ENCODE assay signal across 20 cellular contexts in the genomic region with DNA sequence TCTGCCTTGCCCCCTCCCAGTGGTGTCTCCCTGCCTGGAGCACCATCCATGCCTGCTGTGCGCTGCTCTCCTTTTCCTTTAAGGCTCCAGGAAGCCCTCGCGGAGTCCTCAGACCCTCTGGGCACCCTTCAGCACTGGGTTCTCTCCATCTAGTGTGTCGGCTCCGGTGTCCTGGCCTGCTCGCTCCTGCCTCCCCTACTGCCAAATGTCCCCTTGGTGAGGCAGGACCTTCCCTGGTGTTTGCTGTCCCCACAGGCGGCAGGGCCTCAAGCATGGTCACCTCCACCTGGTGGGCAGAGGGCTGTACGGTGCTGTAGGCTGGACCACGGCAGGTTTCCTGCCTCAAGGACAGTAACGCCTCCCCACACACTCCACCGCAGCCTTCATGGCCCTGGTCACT.
DNase-seq lines count a peak whose midpoint lies in the region; ATAC-seq and TF ChIP-seq lines count a peak whose summit lies in the region.
"Had no signal": no experiment of that assay in that cellular context is flagged by ENCODE, and none has a peak within 500 bp of the region (broad histone marks: within the 10 kb centered on the region; RNA-seq: fewer than 3 reads in every experiment).

No MANE protein-coding gene starts in this region.

- H3K9me3 Mint-ChIP-seq in activated naive CD4-positive, alpha-beta T cell treated with anti-CD3 and anti-CD28 coated beads, Interleukin-2, amount 10 ng/mL, durations not matched to agents 7 days and 5 days = no peaks in the 10 kb centered on the region
- no peaks in the 10 kb centered on the region for H3K9me3 Mint-ChIP-seq in natural killer cell treated with Interleukin-12 subunit alpha and Interleukin-12 subunit beta and Interleukin-15 and Interleukin-18, amount 100 ng/mL, for 72 hours
- H3K9me3 Mint-ChIP-seq: activated T-cell treated with anti-CD3 and anti-CD28 coated beads, Interleukin-2, amount 50 U/mL, for 72 hours; CD8-positive, alpha-beta T cell had no signal

- H3K4me3 Mint-ChIP-seq in activated naive CD4-positive, alpha-beta T cell treated with anti-CD3 and anti-CD28 coated beads, Interleukin-2, amount 10 ng/mL, durations not matched to agents 7 days and 5 days = no peak overlapping the region
- no peak overlapping the region for H3K4me3 Mint-ChIP-seq in natural killer cell treated with Interleukin-12 subunit alpha and Interleukin-12 subunit beta and Interleukin-15 and Interleukin-18, amount 100 ng/mL, for 72 hours
- H3K4me3 Mint-ChIP-seq: activated T-cell treated with anti-CD3 and anti-CD28 coated beads, Interleukin-2, amount 50 U/mL, for 72 hours; CD8-positive, alpha-beta T cell had no signal

- no peak for TF ChIP-seq POLR2A in stomach (IDR thresholded peaks at IDR 0.05)

- DNase-seq in activated naive CD4-positive, alpha-beta T cell treated with anti-CD3 and anti-CD28 coated beads, Interleukin-2, amount 10 ng/mL, durations not matched to agents 7 days and 5 days = peak; percentile 17
- DNase-seq in activated naive CD4-positive, alpha-beta T cell (lab: John Stamatoyannopoulos, UW) = no peak
- DNase-seq in SK-N-MC (ENCODE audit: low read depth, low spot score) = no peak
- peak; percentile 38 for DNase-seq in natural killer cell treated with Interleukin-12 subunit alpha and Interleukin-12 subunit beta and Interleukin-15 and Interleukin-18, amount 100 ng/mL, for 72 hours (ENCODE audit: low spot score)
- no peak for DNase-seq in stomach
- DNase-seq in HuH-7.5 (ENCODE audit: low spot score) = no peak
- DNase-seq in activated CD8-positive, alpha-beta memory T cell treated with anti-CD3 and anti-CD28 coated beads, Interleukin-2, amount 50 U/mL, for 48 hours = no peak
- no peak for DNase-seq in ascending aorta (ENCODE audit: low spot score in 2 of 2)
- DNase-seq: activated CD4-positive, alpha-beta T cell treated with anti-CD3 and anti-CD28 coated beads, Interleukin-2, amount 50 U/mL, for 48 hours; activated T-cell treated with anti-CD3 and anti-CD28 coated beads, Interleukin-2, amount 50 U/mL, for 72 hours; amniotic stem cell; CD8-positive, alpha-beta T cell; DMS79 treated with DMSO at 0.1 percent for 48 hours; erythroblast; Kasumi-1; left lung; NCI-H1436; stimulated activated CD4-positive, alpha-beta T cell treated with anti-CD3 and anti-CD28 coated beads, Interleukin-4, amount 100 ng/mL, for 24 hours had no signal

- CTCF ChIA-PET in activated naive CD4-positive, alpha-beta T cell treated with anti-CD3 and anti-CD28 coated beads, Interleukin-2, amount 10 ng/mL, durations not matched to agents 7 days and 5 days (lab: Charles Lee) = interaction anchor here (0.8 to 6.2 kb wide), 6 partner anchors 18 to 188 kb away, joined by 3 to 196 read pairs (median 4); no protein-coding TSS in a partner anchor

- peak overlapping the region; percentile 73 for H3K27ac Mint-ChIP-seq in activated naive CD4-positive, alpha-beta T cell treated with anti-CD3 and anti-CD28 coated beads, Interleukin-2, amount 10 ng/mL, durations not matched to agents 7 days and 5 days
- H3K27ac Mint-ChIP-seq in natural killer cell treated with Interleukin-12 subunit alpha and Interleukin-12 subunit beta and Interleukin-15 and Interleukin-18, amount 100 ng/mL, for 72 hours = peak overlapping the region in 1 of 2 donors; percentile 64

- no peaks in the 10 kb centered on the region for H3K27me3 Mint-ChIP-seq in activated naive CD4-positive, alpha-beta T cell treated with anti-CD3 and anti-CD28 coated beads, Interleukin-2, amount 10 ng/mL, durations not matched to agents 7 days and 5 days
- no peaks in the 10 kb centered on the region for H3K27me3 Mint-ChIP-seq in natural killer cell treated with Interleukin-12 subunit alpha and Interleukin-12 subunit beta and Interleukin-15 and Interleukin-18, amount 100 ng/mL, for 72 hours

- no peak for TF ChIP-seq EP300 in stomach (IDR thresholded peaks at IDR 0.05)

- TF ChIP-seq CTCF in stomach (IDR thresholded peaks at IDR 0.05) = no peak
- no peak for TF ChIP-seq CTCF in ascending aorta (IDR thresholded peaks at IDR 0.05)

- intact Hi-C loops in stomach (cut with DNase I; ENCODE audit: low total_unique reads) (loop anchor here (10.0 kb wide), 1 partner anchor 90 kb away; a partner anchor contains a TSS), ascending aorta (cut with DNase I) (loop anchor here (5.0 to 10.0 kb wide), 3 partner anchors 43 to 160 kb away; no protein-coding TSS in a partner anchor)

- no peak overlapping the region for H3K9ac ChIP-seq in SK-N-MC (ENCODE audit: insufficient read length)

- H3K36me3 ChIP-seq in SK-N-MC (ENCODE audit: insufficient read depth, low read length) = peaks cover 64% of the 10 kb centered on the region
- H3K36me3 ChIP-seq in stomach = peaks cover 61 to 95% (median 88%) of the 10 kb centered on the region in 4 donors
- peaks cover 44 to 84% of the 10 kb centered on the region in 2 donors for H3K36me3 ChIP-seq in ascending aorta
- H3K36me3 ChIP-seq: pancreas had no signal

- peaks cover 32% of the 10 kb centered on the region for H3K4me1 Mint-ChIP-seq in activated naive CD4-positive, alpha-beta T cell treated with anti-CD3 and anti-CD28 coated beads, Interleukin-2, amount 10 ng/mL, durations not matched to agents 7 days and 5 days
- H3K4me1 Mint-ChIP-seq in natural killer cell treated with Interleukin-12 subunit alpha and Interleukin-12 subunit beta and Interleukin-15 and Interleukin-18, amount 100 ng/mL, for 72 hours (ENCODE audit: low read depth in 2 of 2) = peaks cover 23 to 32% of the 10 kb centered on the region in 2 donors

- 74 to 87% (median 77%) methylated on average over 11 of the region's 11 CpGs for WGBS in stomach, 5 donors

- no peaks in the 10 kb centered on the region for H3K9me3 ChIP-seq in SK-N-MC (ENCODE audit: low read depth, low read length)
- H3K9me3 ChIP-seq in stomach = no peaks in the 10 kb centered on the region
- H3K9me3 ChIP-seq in ascending aorta = no peaks in the 10 kb centered on the region
- H3K9me3 ChIP-seq: left lung, pancreas had no signal

- H3K36me3 Mint-ChIP-seq in activated naive CD4-positive, alpha-beta T cell treated with anti-CD3 and anti-CD28 coated beads, Interleukin-2, amount 10 ng/mL, durations not matched to agents 7 days and 5 days = peaks cover 66% of the 10 kb centered on the region
- peaks cover 15% of the 10 kb centered on the region for H3K36me3 Mint-ChIP-seq in natural killer cell treated with Interleukin-12 subunit alpha and Interleukin-12 subunit beta and Interleukin-15 and Interleukin-18, amount 100 ng/mL, for 72 hours

- H3K4me3 ChIP-seq in SK-N-MC (no peak overlapping the region), stomach (no peak overlapping the region), ascending aorta (no peak overlapping the region)
- H3K4me3 ChIP-seq: left lung, pancreas, skin epidermis had no signal

- ATAC-seq in natural killer cell treated with Interleukin-12 subunit alpha and Interleukin-12 subunit beta and Interleukin-15 and Interleukin-18, amount 100 ng/mL, for 72 hours = no peak
- ATAC-seq: left lung had no signal

- H3K27ac ChIP-seq in SK-N-MC = peak overlapping the region; percentile 69; the same call in 1 of the 2 replicates
- H3K27ac ChIP-seq in stomach = peak overlapping the region; percentile 59 to 81 (median 72)
- no peak overlapping the region for H3K27ac ChIP-seq in ascending aorta
- H3K27ac ChIP-seq: left lung, pancreas, skin epidermis had no signal

- H3K4me1 ChIP-seq in stomach (peaks cover 44 to 94% (median 58%) of the 10 kb centered on the region in 4 donors), ascending aorta (no peaks in the 10 kb centered on the region)
- H3K4me1 ChIP-seq: left lung, pancreas had no signal

- no peaks in the 10 kb centered on the region for H3K27me3 ChIP-seq in stomach
- H3K27me3 ChIP-seq in ascending aorta = no peaks in the 10 kb centered on the region
- H3K27me3 ChIP-seq: left lung, pancreas had no signal

Comparison
In these comparisons a context has a peak if more than half of its experiments do, and no peak if none do; other contexts are left out.
1. DNase-seq: peak in activated naive CD4-positive, alpha-beta T cell treated with anti-CD3 and anti-CD28 coated beads, Interleukin-2, amount 10 ng/mL, durations not matched to agents 7 days and 5 days (single experiment) and natural killer cell treated with Interleukin-12 subunit alpha and Interleukin-12 subunit beta and Interleukin-15 and Interleukin-18, amount 100 ng/mL, for 72 hours (single experiment); none in activated naive CD4-positive, alpha-beta T cell (0 of 4), SK-N-MC (single experiment), stomach (single experiment), HuH-7.5 (single experiment), activated CD8-positive, alpha-beta memory T cell treated with anti-CD3 and anti-CD28 coated beads, Interleukin-2, amount 50 U/mL, for 48 hours (single experiment) and ascending aorta (0 of 2).
2. H3K27ac ChIP-seq: peak in SK-N-MC (single experiment) and stomach (5 of 5); none in ascending aorta (0 of 2).